Comparison of ENCODE assay signal across 23 cellular contexts in the genomic region with DNA sequence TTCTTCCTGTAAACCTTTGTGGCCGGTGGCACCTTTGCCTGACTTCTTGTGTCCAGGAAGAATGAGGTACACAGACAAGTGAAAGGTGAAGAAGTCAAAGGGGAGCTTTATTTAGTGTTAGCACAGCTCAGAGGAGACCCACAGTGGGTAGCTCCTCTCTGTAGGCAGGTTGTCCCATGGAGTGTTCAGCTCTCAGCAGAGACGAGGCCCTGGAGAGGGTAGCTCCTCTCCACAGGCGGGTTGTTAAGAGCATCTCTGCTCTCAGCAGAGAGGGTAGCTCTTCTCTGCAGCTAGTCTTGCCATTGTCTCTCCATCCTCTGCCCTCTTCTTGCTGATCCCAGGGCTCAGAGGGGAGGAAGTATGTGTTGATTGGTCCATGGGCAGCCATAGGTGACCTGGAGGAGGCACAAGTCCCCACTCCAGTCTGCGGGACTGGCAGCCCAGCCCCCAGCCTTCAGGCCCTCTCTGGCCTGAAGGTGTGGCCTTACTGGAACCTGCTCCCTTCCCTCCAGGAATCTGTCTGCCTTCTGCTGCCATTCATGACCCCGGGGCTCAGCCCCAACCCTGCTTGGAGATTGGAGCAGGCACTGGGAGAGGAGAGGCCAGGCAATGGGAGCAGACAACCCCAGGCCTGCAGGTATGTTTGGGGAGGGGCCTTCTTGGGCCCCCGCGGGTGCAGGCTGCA. TPM values are rescaled to one million over a fixed set of nuclear protein-coding genes. Genes with fewer than 3 reads are reported as not detected.
"Had no signal": no experiment of that assay in that cellular context is flagged by ENCODE, and none has a peak within 500 bp of the region (broad histone marks: within the 10 kb centered on the region; RNA-seq: fewer than 3 reads in every experiment).

No MANE protein-coding gene starts in this region.

- DNase-seq: activated B cell treated with CpG ODN at 0.5 μM for 24 hours; activated CD4-positive, alpha-beta memory T cell treated with anti-CD3 and anti-CD28 coated beads for 36 hours; activated CD4-positive, alpha-beta T cell treated with anti-CD3 and anti-CD28 coated beads, Interleukin-2, amount 10 ng/mL, durations not matched to agents 7 days and 5 days; activated CD8-positive, alpha-beta memory T cell treated with anti-CD3 and anti-CD28 coated beads for 24 hours; activated effector memory CD4-positive, alpha-beta T cell treated with anti-CD3 and anti-CD28 coated beads, Interleukin-2, amount 50 U/mL, for 16 hours; activated naive CD4-positive, alpha-beta T cell treated with Interleukin-2 at 50 U/mL for 16 hours; activated T-cell treated with anti-CD3 and anti-CD28 coated beads, Interleukin-2, amount 50 U/mL, for 4 hours; amygdala; Kasumi-1; NCI-H1048; NCI-H146; NCI-H1930; NCI-H2107; NCI-H510A treated with DMSO at 0.1 percent for 48 hours; PC-9; T-cell; T-helper 2 cell; T1000 had no signal

- H2AFZ ChIP-seq: PC-9 had no signal

- ATAC-seq: activated T-cell treated with anti-CD3 and anti-CD28 coated beads, Interleukin-2, amount 50 U/mL, for 4 hours; T-cell had no signal

- H3K27ac ChIP-seq: PC-9, SK-N-MC had no signal

- H3K4me3 Mint-ChIP-seq: activated B cell treated with CpG ODN at 0.5 μM for 24 hours; activated CD4-positive, alpha-beta memory T cell treated with anti-CD3 and anti-CD28 coated beads for 36 hours; activated CD4-positive, alpha-beta T cell treated with anti-CD3 and anti-CD28 coated beads, Interleukin-2, amount 10 ng/mL, durations not matched to agents 7 days and 5 days; activated naive CD8-positive, alpha-beta T cell; activated T-cell treated with anti-CD3 and anti-CD28 coated beads, Interleukin-2, amount 50 U/mL, for 4 hours; brain; central memory CD8-positive, alpha-beta T cell; T-cell had no signal

- H3K4me3 ChIP-seq: PC-9, SK-N-MC had no signal

- H3K9me3 Mint-ChIP-seq: activated B cell treated with CpG ODN at 0.5 μM for 24 hours; activated CD4-positive, alpha-beta memory T cell treated with anti-CD3 and anti-CD28 coated beads for 36 hours; activated T-cell treated with anti-CD3 and anti-CD28 coated beads, Interleukin-2, amount 50 U/mL, for 4 hours; central memory CD8-positive, alpha-beta T cell; T-cell had no signal

- H3K4me1 Mint-ChIP-seq: activated CD4-positive, alpha-beta T cell treated with anti-CD3 and anti-CD28 coated beads, Interleukin-2, amount 10 ng/mL, durations not matched to agents 7 days and 5 days; brain had no signal

- H3K27me3 Mint-ChIP-seq: activated B cell treated with CpG ODN at 0.5 μM for 24 hours had no signal

- H3K4me2 ChIP-seq: PC-9 had no signal

- H3K27ac Mint-ChIP-seq: activated CD4-positive, alpha-beta memory T cell treated with anti-CD3 and anti-CD28 coated beads for 36 hours; activated CD4-positive, alpha-beta T cell treated with anti-CD3 and anti-CD28 coated beads, Interleukin-2, amount 10 ng/mL, durations not matched to agents 7 days and 5 days; activated naive CD8-positive, alpha-beta T cell; brain; T-cell had no signal

RNA-seq across cellular contexts. Expression of a gene that starts 24.5 kb away (rescaled TPM):
- total RNA-seq: astrocyte had no signal
